30 cellular contexts compared by ENCODE assay signal in genomic region chr7:124812764-124813163, GRCh38. TPM values are rescaled to one million over a fixed set of nuclear protein-coding genes. Genes with fewer than 3 reads are reported as not detected.
"Had no signal": no experiment of that assay in that cellular context is flagged by ENCODE, and none has a peak within 500 bp of the region (broad histone marks: within the 10 kb centered on the region; RNA-seq: fewer than 3 reads in every experiment).

No MANE protein-coding gene starts in this region.

- DNase-seq: naive thymus-derived CD8-positive, alpha-beta T cell; nephron progenitor cell; occipital lobe; ovary; posterior cingulate gyrus; psoas muscle; right cardiac atrium; right lobe of liver; sigmoid colon; small intestine; stimulated activated CD4-positive, alpha-beta T cell treated with anti-CD3 and anti-CD28 coated beads, Interleukin-15, amount 100 ng/mL, for 24 hours; stimulated activated CD4-positive, alpha-beta T cell treated with anti-CD3 and anti-CD28 coated beads, Interleukin-2, amount 100 ng/mL, for 24 hours; stimulated activated CD4-positive, alpha-beta T cell treated with anti-CD3 and anti-CD28 coated beads, Interleukin-2, amount 100 ng/mL, for 48 hours; stimulated activated CD4-positive, alpha-beta T cell treated with anti-CD3 and anti-CD28 coated beads, Interleukin-4, amount 100 ng/mL, for 4 hours; stimulated activated CD8-positive, alpha-beta memory T cell treated with anti-CD3 and anti-CD28 coated beads, Interleukin-4, amount 100 ng/mL, for 48 hours; stimulated activated naive CD4-positive, alpha-beta T cell; stimulated activated naive CD8-positive, alpha-beta T cell treated with anti-CD3 and anti-CD28 coated beads, Interleukin-15, amount 100 ng/mL, for 72 hours; stimulated activated naive CD8-positive, alpha-beta T cell treated with anti-CD3 and anti-CD28 coated beads, Interleukin-15, Interleukin-2, amounts not matched to agents 100 U/mL and 50 U/mL, for 24 hours; substantia nigra; testis; tibial artery; transverse colon; upper lobe of left lung had no signal

- H3K4me1 Mint-ChIP-seq: naive thymus-derived CD8-positive, alpha-beta T cell; nephron progenitor cell; stimulated activated memory B cell treated with anti-CD40 and anti-IgM and Interleukin-4, amounts not matched to agents 10 μg/mL and 1 μg/mL and 100 μg/mL, for 72 hours; stimulated activated naive CD8-positive, alpha-beta T cell treated with anti-CD3 and anti-CD28 coated beads, Interleukin-15, amount 100 ng/mL, for 72 hours had no signal

- H3K9ac ChIP-seq: parathyroid adenoma had no signal

- H3K79me2 ChIP-seq: parathyroid adenoma had no signal

- H3K4me1 ChIP-seq: parathyroid adenoma, right lobe of liver, sigmoid colon, suprapubic skin, testis, tibial artery, transverse colon, upper lobe of left lung, vagina had no signal

- H3K4me3 Mint-ChIP-seq: naive thymus-derived CD8-positive, alpha-beta T cell; natural killer cell treated with Interleukin-12 subunit alpha and Interleukin-12 subunit beta and Interleukin-15 and Interleukin-18, amount 100 ng/mL, for 72 hours; nephron progenitor cell; neural crest cell; stimulated activated memory B cell treated with anti-CD40 and anti-IgM and Interleukin-4, amounts not matched to agents 10 μg/mL and 1 μg/mL and 100 μg/mL, for 72 hours; stimulated activated naive CD8-positive, alpha-beta T cell treated with anti-CD3 and anti-CD28 coated beads, Interleukin-15, amount 100 ng/mL, for 72 hours had no signal

- H3K36me3 ChIP-seq: ovary, right lobe of liver, sigmoid colon, suprapubic skin, tibial artery, transverse colon, upper lobe of left lung, vagina had no signal

- H2AFZ ChIP-seq: parathyroid adenoma had no signal

- H3K27ac Mint-ChIP-seq: naive thymus-derived CD8-positive, alpha-beta T cell; natural killer cell treated with Interleukin-12 subunit alpha and Interleukin-12 subunit beta and Interleukin-15 and Interleukin-18, amount 100 ng/mL, for 72 hours; nephron progenitor cell; progenitor cell of endocrine pancreas; stimulated activated memory B cell treated with anti-CD40 and anti-IgM and Interleukin-4, amounts not matched to agents 10 μg/mL and 1 μg/mL and 100 μg/mL, for 72 hours; stimulated activated naive CD8-positive, alpha-beta T cell treated with anti-CD3 and anti-CD28 coated beads, Interleukin-15, amount 100 ng/mL, for 72 hours had no signal

- H3K4me3 ChIP-seq: ovary, psoas muscle, right lobe of liver, sigmoid colon, suprapubic skin, testis, tibial artery, transverse colon, upper lobe of left lung, vagina had no signal

- H3K36me3 Mint-ChIP-seq: naive thymus-derived CD8-positive, alpha-beta T cell; natural killer cell treated with Interleukin-12 subunit alpha and Interleukin-12 subunit beta and Interleukin-15 and Interleukin-18, amount 100 ng/mL, for 72 hours; stimulated activated memory B cell treated with anti-CD40 and anti-IgM and Interleukin-4, amounts not matched to agents 10 μg/mL and 1 μg/mL and 100 μg/mL, for 72 hours had no signal

- ATAC-seq: naive thymus-derived CD8-positive, alpha-beta T cell; natural killer cell treated with Interleukin-12 subunit alpha and Interleukin-12 subunit beta and Interleukin-15 and Interleukin-18, amount 100 ng/mL, for 72 hours; psoas muscle; right cardiac atrium; right lobe of liver; stimulated activated memory B cell treated with anti-CD40 and anti-IgM and Interleukin-4, amounts not matched to agents 10 μg/mL and 1 μg/mL and 100 μg/mL, for 72 hours; stimulated activated naive CD8-positive, alpha-beta T cell treated with anti-CD3 and anti-CD28 coated beads, Interleukin-15, amount 100 ng/mL, for 72 hours; stimulated activated naive CD8-positive, alpha-beta T cell treated with anti-CD3 and anti-CD28 coated beads, Interleukin-15, Interleukin-2, amounts not matched to agents 100 U/mL and 50 U/mL, for 24 hours had no signal

- H3K9me3 Mint-ChIP-seq: natural killer cell treated with Interleukin-12 subunit alpha and Interleukin-12 subunit beta and Interleukin-15 and Interleukin-18, amount 100 ng/mL, for 72 hours had no signal

- H3K27me3 ChIP-seq: ovary, right lobe of liver, sigmoid colon, suprapubic skin, testis, tibial artery, transverse colon, upper lobe of left lung, vagina had no signal

- H3K27ac ChIP-seq: ovary, parathyroid adenoma, psoas muscle, right lobe of liver, sigmoid colon, suprapubic skin, testis, tibial artery, transverse colon, upper lobe of left lung, vagina had no signal

- H3K9me3 ChIP-seq: ovary, psoas muscle, right lobe of liver, sigmoid colon, suprapubic skin, testis, tibial artery, transverse colon, upper lobe of left lung, vagina had no signal

- H3K27me3 Mint-ChIP-seq: progenitor cell of endocrine pancreas; stimulated activated memory B cell treated with anti-CD40 and anti-IgM and Interleukin-4, amounts not matched to agents 10 μg/mL and 1 μg/mL and 100 μg/mL, for 72 hours had no signal

RNA-seq across cellular contexts. Expression of gene GPR37, which starts 47.2 kb away (rescaled TPM):
- total RNA-seq: naive thymus-derived CD8-positive, alpha-beta T cell; natural killer cell treated with Interleukin-12 subunit alpha and Interleukin-12 subunit beta and Interleukin-15 and Interleukin-18, amount 100 ng/mL, for 72 hours had no signal
- polyA plus RNA-seq: naive thymus-derived CD8-positive, alpha-beta T cell had no signal
